ENCODE assay signal across 8 cellular contexts in genomic region chrX:40108084-40108958, GRCh38. TPM values are rescaled to one million over a fixed set of nuclear protein-coding genes. Genes with fewer than 3 reads are reported as not detected.
A peak's percentile ranks its signal among the peaks of the same experiment; 100 is the strongest.
DNase-seq lines count a peak whose midpoint lies in the region; ATAC-seq and TF ChIP-seq lines count a peak whose summit lies in the region.

No MANE protein-coding gene starts in this region.

- peak overlapping the region; percentile 86 to 95 for H3K27ac ChIP-seq in prostate gland

- peaks cover 6% of the 10 kb centered on the region for H3K4me1 Mint-ChIP-seq in activated CD8-positive, alpha-beta T cell treated with anti-CD3 and anti-CD28 coated beads for 36 hours (ENCODE audit: low read depth)

- peaks cover 3% of the 10 kb centered on the region for H3K27me3 Mint-ChIP-seq in activated CD8-positive, alpha-beta T cell treated with anti-CD3 and anti-CD28 coated beads for 36 hours

- H3K27me3 ChIP-seq in BE2C (no peaks in the 10 kb centered on the region), prostate gland (replicated peaks; ENCODE audit: insufficient read depth) (no peaks in the 10 kb centered on the region)

- CTCF ChIA-PET in HEK293T (lab: Yijun Ruan, JAX) = interaction anchor here (0.5 kb wide), 1 partner anchor 116 kb away, joined by 4 read pairs; no protein-coding TSS in a partner anchor
- CTCF ChIA-PET in activated CD8-positive, alpha-beta T cell treated with anti-CD3 and anti-CD28 coated beads for 36 hours (lab: Charles Lee) = interaction anchor here (1.3 to 1.8 kb wide), 2 partner anchors 12 to 45 kb away, joined by 4 read pairs; no protein-coding TSS in a partner anchor

- DNase-seq in BE2C (peak; percentile 52), HEK293T (ENCODE audit: extremely low spot score) (peak; percentile 46), left cardiac atrium (peak; percentile 56), prostate gland (ENCODE audit: low spot score) (peak; percentile 12)
- no peak for DNase-seq in activated CD8-positive, alpha-beta T cell treated with anti-CD3 and anti-CD28 coated beads for 36 hours
- no peak for DNase-seq in NK-92 treated with Interleukin-12 subunit alpha and Interleukin-12 subunit beta, amount 100 ng/mL, for 24 hours (lab: John Stamatoyannopoulos, UW)

- TF ChIP-seq CTCF in BE2C (IDR thresholded peaks at IDR 0.05; ENCODE audit: low read depth, low read length) = no peak
- TF ChIP-seq CTCF in activated CD8-positive, alpha-beta T cell treated with anti-CD3 and anti-CD28 coated beads for 36 hours (IDR thresholded peaks at IDR 0.05) = no peak
- no peak for TF ChIP-seq CTCF in prostate gland (IDR thresholded peaks at IDR 0.05)

- H3K4me1 ChIP-seq in BE2C (no peaks in the 10 kb centered on the region), prostate gland (replicated peaks) (no peaks in the 10 kb centered on the region)

- 37% methylated on average over 26 of the region's 73 CpGs for WGBS in prostate gland

- H3K36me3 ChIP-seq in BE2C (no peaks in the 10 kb centered on the region), prostate gland (no peaks in the 10 kb centered on the region)

- H3K36me3 Mint-ChIP-seq in activated CD8-positive, alpha-beta T cell treated with anti-CD3 and anti-CD28 coated beads for 36 hours (ENCODE audit: low read depth) = no peaks in the 10 kb centered on the region

- ATAC-seq in activated CD8-positive, alpha-beta T cell treated with anti-CD3 and anti-CD28 coated beads for 36 hours = peak; percentile 2
- ATAC-seq in left cardiac atrium (peak in 1 of 2 donors; percentile 12), GM18498 (IDR thresholded peaks at IDR 0.05; ENCODE audit: unreplicated experiment) (no peak), HG02610 (IDR thresholded peaks at IDR 0.05; ENCODE audit: unreplicated experiment) (no peak)

- POLR2A ChIA-PET in HEK293T (lab: Yijun Ruan, JAX) = interaction anchor here (0.6 to 3.9 kb wide), 18 partner anchors 9 to 378 kb away, joined by 3 to 31 read pairs (median 3); partner anchors contain the start of gene BCOR
- POLR2A ChIA-PET in activated CD8-positive, alpha-beta T cell treated with anti-CD3 and anti-CD28 coated beads for 36 hours (lab: Charles Lee) = interaction anchor here (0.6 to 1.1 kb wide), 5 partner anchors 9 to 65 kb away, joined by 3 read pairs; partner anchors contain the start of gene BCOR

- intact Hi-C loops in activated CD8-positive, alpha-beta T cell treated with anti-CD3 and anti-CD28 coated beads for 36 hours (cut with micrococcal nuclease) = no loop called here
- intact Hi-C loops in left cardiac atrium (cut with DNase I) = loop anchor here (5.0 kb wide), 2 partner anchors 44 to 49 kb away; no protein-coding TSS in a partner anchor
- intact Hi-C loops in prostate gland (cut with DNase I) = loop anchor here (5.0 to 10.0 kb wide), 2 partner anchors 44 to 294 kb away; no protein-coding TSS in a partner anchor

- no peak for TF ChIP-seq POLR2A in prostate gland (IDR thresholded peaks at IDR 0.05)

- H3K4me3 ChIP-seq in BE2C (ENCODE audit: low read depth, low read length) = peak overlapping the region; percentile 51
- H3K4me3 ChIP-seq in prostate gland = peak overlapping the region; percentile 51 to 61

- no peaks in the 10 kb centered on the region for H3K9me3 ChIP-seq in BE2C
- no peaks in the 10 kb centered on the region for H3K9me3 ChIP-seq in prostate gland

- no peak overlapping the region for H3K27ac Mint-ChIP-seq in activated CD8-positive, alpha-beta T cell treated with anti-CD3 and anti-CD28 coated beads for 36 hours

- no peaks in the 10 kb centered on the region for H3K9me3 Mint-ChIP-seq in activated CD8-positive, alpha-beta T cell treated with anti-CD3 and anti-CD28 coated beads for 36 hours

- peak overlapping the region; percentile 55 for H3K4me3 Mint-ChIP-seq in activated CD8-positive, alpha-beta T cell treated with anti-CD3 and anti-CD28 coated beads for 36 hours

TF ChIP-seq in HEK293T, 16 proteins besides CTCF, POLR2A, EP300 and RAD21:
- no peak for TF ChIP-seq ZNF384 (IDR thresholded peaks at IDR 0.05)
- no peak for TF ChIP-seq SP1 (IDR thresholded peaks at IDR 0.05)
- TF ChIP-seq FOXA1 (IDR thresholded peaks at IDR 0.05) = no peak
- TF ChIP-seq BHLHE40 (IDR thresholded peaks at IDR 0.05; ENCODE audit: borderline replicate concordance) = no peak
- TF ChIP-seq ARNT (IDR thresholded peaks at IDR 0.05) = no peak
- no peak for TF ChIP-seq FOXK2 (IDR thresholded peaks at IDR 0.05)
- no peak for TF ChIP-seq HDGF (IDR thresholded peaks at IDR 0.05; ENCODE audit: borderline replicate concordance)
- TF ChIP-seq ELF4 (IDR thresholded peaks at IDR 0.05) = no peak
- TF ChIP-seq PKNOX1 (IDR thresholded peaks at IDR 0.05) = peak; percentile 77
- TF ChIP-seq FOXM1 (IDR thresholded peaks at IDR 0.05; ENCODE audit: borderline replicate concordance) = no peak
- TF ChIP-seq SUZ12 (IDR thresholded peaks at IDR 0.05) = no peak
- peak; percentile 21; the same call in 1 of the 2 replicates for TF ChIP-seq L3MBTL2 (conservative IDR thresholded peaks at IDR 0.05)
- no peak for TF ChIP-seq NFRKB (IDR thresholded peaks at IDR 0.05)
- no peak for TF ChIP-seq LEF1 (IDR thresholded peaks at IDR 0.05; ENCODE audit: borderline replicate concordance)
- TF ChIP-seq CTBP1 (IDR thresholded peaks at IDR 0.05; ENCODE audit: borderline replicate concordance) = 0 out of 2 replicates have a peak, but pooled peaks have one; percentile 12
TF ChIP-seq in HEK293T: peak in this region for 3.

RNA-seq across cellular contexts. Expression of gene BCOR, which starts 10.6 kb away (rescaled TPM):
- 61.8 TPM for polyA plus RNA-seq in BE2C (2012; ENCODE audit: insufficient read depth, insufficient read length, low read depth)
- total RNA-seq in activated CD8-positive, alpha-beta T cell treated with anti-CD3 and anti-CD28 coated beads for 36 hours = 10 to 100 TPM; 38.3 to 39.6 TPM
- 10 to 100 TPM; 10.8 to 21.6 TPM for total RNA-seq in left cardiac atrium
- total RNA-seq in prostate gland = 10 to 100 TPM; 56.2 to 70.8 TPM

Comparison
In these comparisons a context has a peak if more than half of its experiments do, and no peak if none do; other contexts are left out.
1. DNase-seq: peak in BE2C (single experiment), HEK293T (single experiment), left cardiac atrium (single experiment) and prostate gland (single experiment); none in activated CD8-positive, alpha-beta T cell treated with anti-CD3 and anti-CD28 coated beads for 36 hours (single experiment) and NK-92 treated with Interleukin-12 subunit alpha and Interleukin-12 subunit beta, amount 100 ng/mL, for 24 hours (single experiment).